ENCODE assay signal across 21 cellular contexts in the genomic region with DNA sequence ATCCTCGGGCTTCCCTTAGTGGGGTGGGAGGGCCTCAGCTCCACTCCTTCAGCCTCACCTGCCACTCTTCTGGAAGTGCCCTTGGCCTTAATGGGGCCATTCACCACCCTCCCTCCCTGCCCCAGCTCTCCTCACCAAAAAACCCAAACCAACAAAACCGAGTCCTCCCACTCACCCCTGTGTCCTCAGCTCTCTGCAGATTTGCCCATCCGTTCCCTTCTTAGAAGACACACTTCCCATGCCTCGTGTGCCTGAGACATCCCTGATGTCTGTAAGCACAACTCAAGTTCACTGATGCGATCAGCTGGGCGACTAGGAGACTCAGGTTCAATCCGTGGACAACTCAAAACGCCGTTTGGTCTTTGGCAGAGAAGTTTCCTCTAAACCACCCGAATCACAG.
DNase-seq lines count a peak whose midpoint lies in the region; ATAC-seq and TF ChIP-seq lines count a peak whose summit lies in the region.
"Had no signal": no experiment of that assay in that cellular context is flagged by ENCODE, and none has a peak within 500 bp of the region (broad histone marks: within the 10 kb centered on the region; RNA-seq: fewer than 3 reads in every experiment).

No MANE protein-coding gene starts in this region.

- ATAC-seq in GM21576 (IDR thresholded peaks at IDR 0.05; ENCODE audit: unreplicated experiment) (no peak), HG02970 (IDR thresholded peaks at IDR 0.05; ENCODE audit: low FRiP score, unreplicated experiment) (no peak)
- ATAC-seq: HepG2, Panc1 had no signal

- intact Hi-C loops in activated CD4-positive, alpha-beta memory T cell treated with anti-CD3 and anti-CD28 coated beads for 36 hours (cut with micrococcal nuclease) = no loop called here

- H3K27me3 Mint-ChIP-seq in endothelial cell (ENCODE audit: unreplicated experiment) = peaks cover 11% of the 10 kb centered on the region
- peaks cover 12% of the 10 kb centered on the region for H3K27me3 Mint-ChIP-seq in activated CD4-positive, alpha-beta memory T cell treated with anti-CD3 and anti-CD28 coated beads for 36 hours

- TF ChIP-seq CTCF in endothelial cell (IDR thresholded peaks at IDR 0.05; ENCODE audit: unreplicated experiment) = no peak

- CTCF ChIA-PET in activated CD4-positive, alpha-beta memory T cell treated with anti-CD3 and anti-CD28 coated beads for 36 hours (lab: Charles Lee) = no interaction called here

- DNase-seq in activated effector memory CD4-positive, alpha-beta T cell treated with anti-CD3 and anti-CD28 coated beads, Interleukin-2, amount 50 U/mL, for 16 hours = peak; percentile 38
- no peak for DNase-seq in activated effector memory CD4-positive, alpha-beta T cell treated with Interleukin-2 at 50 U/mL for 16 hours
- no peak for DNase-seq in endothelial cell (ENCODE audit: low spot score)
- DNase-seq in stimulated activated CD8-positive, alpha-beta memory T cell treated with anti-CD3 and anti-CD28 coated beads, Interleukin-4, amount 100 ng/mL, for 48 hours = peak; percentile 5
- no peak for DNase-seq in activated CD4-positive, alpha-beta memory T cell treated with anti-CD3 and anti-CD28 coated beads for 36 hours
- DNase-seq: AML-193; CD4-positive, alpha-beta T cell; GM23248; H7; Karpas-422; NCI-H1092; NCI-H1417 treated with DMSO at 0.1 percent for 48 hours; NCI-H1694 treated with DMSO at 0.1 percent for 48 hours; NCI-H2081; NCI-H2227 treated with DMSO at 0.1 percent for 48 hours; NCI-H526 treated with DMSO at 0.1 percent for 48 hours; SHP77 treated with DMSO at 0.1 percent for 48 hours had no signal

- H3K27ac Mint-ChIP-seq in endothelial cell (ENCODE audit: unreplicated experiment) = no peak overlapping the region
- H3K27ac Mint-ChIP-seq in activated CD4-positive, alpha-beta memory T cell treated with anti-CD3 and anti-CD28 coated beads for 36 hours = no peak overlapping the region
- H3K27ac Mint-ChIP-seq: CD4-positive, alpha-beta T cell had no signal

- POLR2A ChIA-PET in activated CD4-positive, alpha-beta memory T cell treated with anti-CD3 and anti-CD28 coated beads for 36 hours (lab: Charles Lee) = no interaction called here

- peaks cover 22% of the 10 kb centered on the region for H3K36me3 Mint-ChIP-seq in endothelial cell (ENCODE audit: low read depth, unreplicated experiment)
- H3K36me3 Mint-ChIP-seq in activated CD4-positive, alpha-beta memory T cell treated with anti-CD3 and anti-CD28 coated beads for 36 hours = no peaks in the 10 kb centered on the region

- no peaks in the 10 kb centered on the region for H3K4me1 Mint-ChIP-seq in endothelial cell (ENCODE audit: unreplicated experiment)
- no peaks in the 10 kb centered on the region for H3K4me1 Mint-ChIP-seq in activated CD4-positive, alpha-beta memory T cell treated with anti-CD3 and anti-CD28 coated beads for 36 hours (ENCODE audit: low read depth)

- peaks cover 40% of the 10 kb centered on the region for H3K9me3 Mint-ChIP-seq in endothelial cell (ENCODE audit: unreplicated experiment)
- no peaks in the 10 kb centered on the region for H3K9me3 Mint-ChIP-seq in activated CD4-positive, alpha-beta memory T cell treated with anti-CD3 and anti-CD28 coated beads for 36 hours
- H3K9me3 Mint-ChIP-seq: CD4-positive, alpha-beta T cell had no signal

- H3K4me3 Mint-ChIP-seq in endothelial cell (ENCODE audit: unreplicated experiment) = peak overlapping the region; percentile 6
- H3K4me3 Mint-ChIP-seq in activated CD4-positive, alpha-beta memory T cell treated with anti-CD3 and anti-CD28 coated beads for 36 hours = no peak overlapping the region
- H3K4me3 Mint-ChIP-seq: CD4-positive, alpha-beta T cell had no signal

Comparison
In these comparisons a context has a peak if more than half of its experiments do, and no peak if none do; other contexts are left out.
1. DNase-seq: peak in activated effector memory CD4-positive, alpha-beta T cell treated with anti-CD3 and anti-CD28 coated beads, Interleukin-2, amount 50 U/mL, for 16 hours (single experiment) and stimulated activated CD8-positive, alpha-beta memory T cell treated with anti-CD3 and anti-CD28 coated beads, Interleukin-4, amount 100 ng/mL, for 48 hours (single experiment); none in activated effector memory CD4-positive, alpha-beta T cell treated with Interleukin-2 at 50 U/mL for 16 hours (single experiment), endothelial cell (single experiment) and activated CD4-positive, alpha-beta memory T cell treated with anti-CD3 and anti-CD28 coated beads for 36 hours (single experiment).